Comparison of ENCODE assay signal across 22 cellular contexts in genomic region chr14:45038256-45038655, GRCh38. TPM values are rescaled to one million over a fixed set of nuclear protein-coding genes. Genes with fewer than 3 reads are reported as not detected.
DNase-seq lines count a peak whose midpoint lies in the region; FAIRE-seq and TF ChIP-seq lines count a peak whose summit lies in the region.
"Had no signal": no experiment of that assay in that cellular context is flagged by ENCODE, and none has a peak within 500 bp of the region (broad histone marks: within the 10 kb centered on the region; RNA-seq: fewer than 3 reads in every experiment).

No MANE protein-coding gene starts in this region.

- H3K27ac Mint-ChIP-seq in osteocyte (ENCODE audit: unreplicated experiment) (no peak overlapping the region), H9 (no peak overlapping the region)
- H3K27ac Mint-ChIP-seq: B cell; CD4-positive, alpha-beta T cell; CD8-positive, alpha-beta T cell had no signal

- H3K36me3 Mint-ChIP-seq in osteocyte (ENCODE audit: unreplicated experiment) (peaks cover 39% of the 10 kb centered on the region), H9 (ENCODE audit: insufficient read depth in 1 of 3, low read depth in 3 of 3) (peaks cover 21 to 50% (median 36%) of the 10 kb centered on the region in 3 experiments)

- no peak overlapping the region for H2AK5ac ChIP-seq in mesenchymal stem cell (ENCODE audit: low read length, severe bottlenecking)
- H2AK5ac ChIP-seq in H9 (ENCODE audit: insufficient read length, low read length), result no peak overlapping the region

- H2BK12ac ChIP-seq in mesenchymal stem cell (ENCODE audit: low read length in 2 of 2) (no peak overlapping the region), H9 (ENCODE audit: insufficient read length, low read depth, low read length) (no peak overlapping the region)

- H3K4me2 ChIP-seq in mesenchymal stem cell (ENCODE audit: low read length, poor library complexity, severe bottlenecking) (no peak overlapping the region), H9 (ENCODE audit: insufficient read depth, insufficient read length, low read length) (no peak overlapping the region)
- H3K4me2 ChIP-seq: A549; BLaER1 treated with 17β-estradiol and CSF1 and Interleukin-3, amounts not matched to agents 10 nM and 100 nM had no signal

- H3K4me1 ChIP-seq in mesenchymal stem cell (ENCODE audit: control insufficient read depth, insufficient read depth, low read depth, low read length), result no peaks in the 10 kb centered on the region
- H3K4me1 ChIP-seq in H9 (ENCODE audit: insufficient read depth, low read length), result no peaks in the 10 kb centered on the region
- H3K4me1 ChIP-seq: A549; BLaER1 treated with 17β-estradiol and CSF1 and Interleukin-3, amounts not matched to agents 10 nM and 100 nM; Caco-2 had no signal

- peaks cover 4% of the 10 kb centered on the region for H3K9me3 Mint-ChIP-seq in osteocyte (ENCODE audit: unreplicated experiment)
- H3K9me3 Mint-ChIP-seq in H9, result peaks cover 7 to 14% of the 10 kb centered on the region in 2 experiments
- H3K9me3 Mint-ChIP-seq: CD8-positive, alpha-beta T cell had no signal

- H2BK120ac ChIP-seq in mesenchymal stem cell (ENCODE audit: low read depth, low read length), result no peak overlapping the region
- H2BK120ac ChIP-seq in H9 (ENCODE audit: low read depth, low read length, poor library complexity, severe bottlenecking), result no peak overlapping the region

- H3K23ac ChIP-seq in mesenchymal stem cell (ENCODE audit: low read length in 2 of 2), result no peak overlapping the region
- no peak overlapping the region for H3K23ac ChIP-seq in H9 (ENCODE audit: insufficient read length, low read depth, low read length)

- no peaks in the 10 kb centered on the region for H3K9me3 ChIP-seq in mesenchymal stem cell (ENCODE audit: control insufficient read depth, low read length)
- peaks cover 18% of the 10 kb centered on the region for H3K9me3 ChIP-seq in H9 (ENCODE audit: control insufficient read depth, low read depth, low read length)
- H3K9me3 ChIP-seq: A549, Caco-2 had no signal

- H3T11ph ChIP-seq in H9 (ENCODE audit: low read length), result no peak overlapping the region

- H3K4ac ChIP-seq in mesenchymal stem cell (ENCODE audit: low read depth in 1 of 2, low read length in 2 of 2) (no peak overlapping the region), H9 (ENCODE audit: low read depth, low read length) (no peak overlapping the region)

- H3K79me1 ChIP-seq in mesenchymal stem cell (replicated peaks; ENCODE audit: low read length, poor library complexity, severe bottlenecking) (peaks cover 2% of the 10 kb centered on the region), H9 (ENCODE audit: insufficient read depth, low read depth, low read length, poor library complexity, severe bottlenecking) (no peaks in the 10 kb centered on the region)

- no peak overlapping the region for H4K8ac ChIP-seq in mesenchymal stem cell (ENCODE audit: low read length)
- no peak overlapping the region for H4K8ac ChIP-seq in H9 (replicated peaks; ENCODE audit: insufficient read length, low read depth, low read length)

- H2BK20ac ChIP-seq in H9 (ENCODE audit: low read depth, low read length, poor library complexity, severe bottlenecking), result no peak overlapping the region

- peak; percentile 71 for FAIRE-seq in urothelium cell line (lab: Jason Lieb, UNC)
- FAIRE-seq: A549, D721Med, G401.6, GM12891, GM19239 had no signal

- 100% methylated on average over 5 of the region's 5 CpGs for WGBS in mesenchymal stem cell
- WGBS in H9 (ENCODE audit: extremely low coverage, insufficient read length, low lambda C conversion rate), result no CpG with 5 or more reads among the region's 5 CpGs

- peaks cover 22 to 53% of the 10 kb centered on the region in 2 experiments for H3K36me3 ChIP-seq in mesenchymal stem cell (ENCODE audit: control insufficient read depth in 1 of 2, insufficient read depth in 2 of 2, low read depth in 1 of 2, low read length in 2 of 2)

- no peaks in the 10 kb centered on the region for H3K27me3 ChIP-seq in mesenchymal stem cell (ENCODE audit: control insufficient read depth in 1 of 2, insufficient read depth in 1 of 2, low read length in 2 of 2)
- no peaks in the 10 kb centered on the region for H3K27me3 ChIP-seq in H9 (ENCODE audit: insufficient read depth, low read length)
- H3K27me3 ChIP-seq: BLaER1 treated with 17β-estradiol and CSF1 and Interleukin-3, amounts not matched to agents 10 nM and 100 nM had no signal

- H4K20me1 ChIP-seq in H9 (ENCODE audit: control insufficient read depth, insufficient read depth, insufficient read length), result no peaks in the 10 kb centered on the region
- H4K20me1 ChIP-seq: BLaER1 treated with 17β-estradiol and CSF1 and Interleukin-3, amounts not matched to agents 10 nM and 100 nM had no signal

- H3K27ac ChIP-seq in mesenchymal stem cell (ENCODE audit: low read length, poor library complexity, severe bottlenecking) (no peak overlapping the region), H9 (ENCODE audit: insufficient read length, low read depth, low read length) (no peak overlapping the region)
- H3K27ac ChIP-seq: 22Rv1; A549; BLaER1 treated with 17β-estradiol and CSF1 and Interleukin-3, amounts not matched to agents 10 nM and 100 nM; C4-2B had no signal

- H2AFZ ChIP-seq in mesenchymal stem cell (ENCODE audit: low read depth, low read length), result no peak overlapping the region
- no peak overlapping the region for H2AFZ ChIP-seq in H9 (ENCODE audit: low read length)

- H2BK15ac ChIP-seq in mesenchymal stem cell (ENCODE audit: low read depth, poor library complexity, severe bottlenecking) (no peak overlapping the region), H9 (ENCODE audit: low read depth, low read length) (no peak overlapping the region)

- H2BK5ac ChIP-seq in mesenchymal stem cell (ENCODE audit: low read depth, low read length, poor library complexity, severe bottlenecking) (no peak overlapping the region), H9 (ENCODE audit: insufficient read length, low read length) (no peak overlapping the region)

- H4K91ac ChIP-seq in mesenchymal stem cell (ENCODE audit: low read length), result peak overlapping the region; percentile 31
- no peak overlapping the region for H4K91ac ChIP-seq in H9 (ENCODE audit: insufficient read length, low read depth, low read length)

- H3K9ac ChIP-seq in mesenchymal stem cell (ENCODE audit: low read length) (no peak overlapping the region), H9 (ENCODE audit: extremely low read depth, insufficient read length, low read length) (no peak overlapping the region)
- H3K9ac ChIP-seq: BLaER1 treated with 17β-estradiol and CSF1 and Interleukin-3, amounts not matched to agents 10 nM and 100 nM had no signal

- no peaks in the 10 kb centered on the region for H3K79me2 ChIP-seq in H9 (ENCODE audit: insufficient read depth, low read length)

- no peak for TF ChIP-seq CTCF in osteocyte (IDR thresholded peaks at IDR 0.05)
- no peak for TF ChIP-seq CTCF in H9 (conservative IDR thresholded peaks at IDR 0.05)

- H3K4me1 Mint-ChIP-seq in osteocyte (ENCODE audit: unreplicated experiment), result no peaks in the 10 kb centered on the region
- no peaks in the 10 kb centered on the region for H3K4me1 Mint-ChIP-seq in H9
- H3K4me1 Mint-ChIP-seq: B cell had no signal

- no peak overlapping the region for H3K18ac ChIP-seq in mesenchymal stem cell (ENCODE audit: low read depth in 1 of 2, low read length in 2 of 2)
- no peak overlapping the region for H3K18ac ChIP-seq in H9 (ENCODE audit: insufficient read length, low read depth, low read length)

- no peak overlapping the region for H3K4me3 Mint-ChIP-seq in osteocyte (ENCODE audit: unreplicated experiment)
- no peak overlapping the region for H3K4me3 Mint-ChIP-seq in H9
- H3K4me3 Mint-ChIP-seq: B cell; CD4-positive, alpha-beta T cell; CD8-positive, alpha-beta T cell had no signal

- H3K14ac ChIP-seq in mesenchymal stem cell (ENCODE audit: low read length in 2 of 2) (no peak overlapping the region), H9 (ENCODE audit: insufficient read depth, low read length) (no peak overlapping the region; the same call in 1 of the 2 replicates)

- no peak overlapping the region for H3K56ac ChIP-seq in H9 (ENCODE audit: insufficient read length, low read depth, low read length)

- no peaks in the 10 kb centered on the region for H3K23me2 ChIP-seq in H9 (ENCODE audit: insufficient read length, low read depth, low read length, poor library complexity, severe bottlenecking)

- H4K5ac ChIP-seq in H9 (ENCODE audit: insufficient read length, low read depth, low read length), result no peak overlapping the region

- no peak overlapping the region for H3K4me3 ChIP-seq in mesenchymal stem cell (ENCODE audit: insufficient read depth in 1 of 2, low read depth in 1 of 2, low read length in 2 of 2)
- H3K4me3 ChIP-seq: A549 had no signal

- H3K27me3 Mint-ChIP-seq in osteocyte (ENCODE audit: unreplicated experiment), result no peaks in the 10 kb centered on the region
- no peaks in the 10 kb centered on the region for H3K27me3 Mint-ChIP-seq in H9 (ENCODE audit: low read depth)
- H3K27me3 Mint-ChIP-seq: B cell; CD4-positive, alpha-beta T cell had no signal

- DNase-seq in mesenchymal stem cell (no peak), osteocyte (ENCODE audit: extremely low spot score, unreplicated experiment) (peak; percentile 78), urothelium cell line (ENCODE audit: low spot score) (no peak), H9 (no peak), GOT3 (lab: John Stamatoyannopoulos, UW) (no peak), NCI-H226 (no peak)
- DNase-seq: AML-193; Caco-2; Calu3; CD4-positive, alpha-beta T cell; CD8-positive, alpha-beta T cell; DMS79 treated with DMSO at 0.1 percent for 48 hours; GF-D8 had no signal

RNA-seq across cellular contexts. Expression of gene PRPF39, which starts 45.7 kb away (rescaled TPM):
- 18.4 TPM for polyA plus RNA-seq in mesenchymal stem cell (2013, experiment 1 of 2)
- polyA plus RNA-seq in mesenchymal stem cell (2013, experiment 2 of 2), result 19.2 TPM
- 41.7 and 44.5 TPM in 2 replicates for total RNA-seq in osteocyte
- total RNA-seq in H9 (2021), result 57.2 and 59.8 TPM in 2 replicates
